Comparison of ENCODE assay signal across 8 cellular contexts in the genomic region with DNA sequence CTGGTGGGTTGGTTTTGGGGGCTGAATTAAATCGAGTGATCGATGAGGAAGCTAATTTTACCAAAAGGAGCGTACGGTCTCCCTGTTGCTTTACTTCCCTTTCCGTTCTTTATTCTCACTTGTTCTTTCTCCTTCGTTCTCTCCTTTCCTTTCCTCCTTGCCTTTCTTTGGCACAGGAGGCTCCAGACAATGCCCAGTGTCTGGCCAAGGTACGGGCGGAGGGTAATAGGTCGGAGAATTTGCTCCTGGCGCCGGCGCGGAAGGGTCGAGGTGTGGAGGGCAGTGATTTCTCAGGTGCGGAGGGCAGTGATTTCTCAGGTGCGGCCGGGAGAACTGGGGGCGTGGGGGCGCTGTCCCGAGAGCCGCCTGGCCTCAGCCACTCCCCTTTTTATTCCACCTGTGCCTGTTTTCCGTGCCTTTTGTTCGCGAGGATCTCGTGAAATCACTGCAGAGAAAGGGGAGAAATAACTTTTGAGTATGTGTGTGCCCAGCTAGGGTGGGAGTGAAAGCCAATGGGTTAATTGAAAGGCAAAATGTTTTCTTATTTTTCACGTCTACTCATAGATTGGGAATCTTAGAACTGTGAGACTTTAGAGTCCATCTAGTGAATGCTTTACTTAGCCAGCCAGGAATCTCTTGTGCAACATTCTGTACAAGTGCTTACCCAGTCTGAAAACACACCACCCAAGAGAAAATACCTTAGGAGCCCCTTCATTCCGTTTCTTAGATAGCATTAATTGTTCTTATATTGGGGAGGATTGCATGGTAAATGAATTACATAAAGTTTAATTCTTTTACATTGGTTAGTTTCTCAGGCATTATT. TPM values are rescaled to one million over a fixed set of nuclear protein-coding genes. Genes with fewer than 3 reads are reported as not detected.
A peak's percentile ranks its signal among the peaks of the same experiment; 100 is the strongest.
DNase-seq lines count a peak whose midpoint lies in the region; ATAC-seq, FAIRE-seq and TF ChIP-seq lines count a peak whose summit lies in the region.

No MANE protein-coding gene starts in this region.

- peaks cover 0 to 31% (median 0%) of the 10 kb centered on the region in 3 donors for H3K4me1 ChIP-seq in gastroesophageal sphincter
- H3K4me1 ChIP-seq in pancreas: peaks cover 6 to 25% (median 19%) of the 10 kb centered on the region in 3 donors

- H3K9me3 ChIP-seq in gastroesophageal sphincter (no peaks in the 10 kb centered on the region), pancreas (no peaks in the 10 kb centered on the region)

- ATAC-seq in gastroesophageal sphincter (no peak), pancreas (peak; percentile 5 to 59 (median 40)), GM21737 (IDR thresholded peaks at IDR 0.05; ENCODE audit: unreplicated experiment) (no peak)

- no peak for FAIRE-seq in pancreas (lab: Jason Lieb, UNC)

- TF ChIP-seq POLR2A in gastroesophageal sphincter (IDR thresholded peaks at IDR 0.05): no peak

- no peak for TF ChIP-seq CTCF in WI38 (IDR thresholded peaks at IDR 0.05; ENCODE audit: low read depth, low read length)
- TF ChIP-seq CTCF in gastroesophageal sphincter (IDR thresholded peaks at IDR 0.05): no peak
- no peak for TF ChIP-seq CTCF in pancreas (IDR thresholded peaks at IDR 0.05)

- no peaks in the 10 kb centered on the region for H3K36me3 ChIP-seq in gastroesophageal sphincter
- H3K36me3 ChIP-seq in pancreas: no peaks in the 10 kb centered on the region

- H3K27ac ChIP-seq in gastroesophageal sphincter (peak overlapping the region in 3 of 4 donors; percentile 81 to 86 (median 84)), pancreas (peak overlapping the region; percentile 87 to 97 (median 92))

- intact Hi-C loops in pancreas (cut with DNase I): no loop called here

- 0 to 4% methylated on average over 3 to 18 of the region's 27 CpGs for WGBS in gastroesophageal sphincter (ENCODE audit: low coverage in 1 of 2), 2 donors
- 0 to 1% methylated on average over 27 of the region's 27 CpGs for WGBS in pancreas, 2 donors

- peak; percentile 69 for DNase-seq in DMS79 treated with DMSO at 0.1 percent for 48 hours (lab: John Stamatoyannopoulos, UW)
- DNase-seq in Jurkat, Clone E6-1 (ENCODE audit: low read depth, low spot score): no peak
- DNase-seq in pancreas: peak; percentile 35 to 75 (median 49)
- no peak for DNase-seq in OCI-M1 (lab: John Stamatoyannopoulos, UW)
- DNase-seq in stimulated activated CD4-positive, alpha-beta T cell treated with anti-CD3 and anti-CD28 coated beads, Interleukin-4, amount 100 ng/mL, for 4 hours: no peak

- no peak for TF ChIP-seq EP300 in gastroesophageal sphincter (IDR thresholded peaks at IDR 0.05)

- peak overlapping the region; percentile 80 for H3K4me3 ChIP-seq in Jurkat, Clone E6-1 (ENCODE audit: low read length)
- H3K4me3 ChIP-seq in WI38 (ENCODE audit: low read depth, low read length) (peak overlapping the region; percentile 57), gastroesophageal sphincter (peak overlapping the region; percentile 61 to 94), pancreas (peak overlapping the region; percentile 93 to 97 (median 96))

- H3K27me3 ChIP-seq in gastroesophageal sphincter (peaks cover 24% of the 10 kb centered on the region), pancreas (no peaks in the 10 kb centered on the region)

RNA-seq across cellular contexts. Expression of a gene that starts 1.3 kb away (rescaled TPM):
- 12.3 TPM for polyA plus RNA-seq in Jurkat, Clone E6-1 (2012; ENCODE audit: insufficient read depth, insufficient read length)
- 10 to 100 TPM in 3 of 4 donors, 1 to 10 TPM in 1; 6.1 to 24.7 (median 14.7) TPM for total RNA-seq in gastroesophageal sphincter
- total RNA-seq in pancreas: 10 to 100 TPM; 10.9 to 32.4 (median 16.0) TPM
- polyA plus RNA-seq in pancreas: 10 to 100 TPM; 10.1 to 18.8 TPM

Comparison
In these comparisons a context has a peak if more than half of its experiments do, and no peak if none do; other contexts are left out.
1. DNase-seq: peak in DMS79 treated with DMSO at 0.1 percent for 48 hours (single experiment) and pancreas (6 of 6); none in Jurkat, Clone E6-1 (single experiment), OCI-M1 (single experiment) and stimulated activated CD4-positive, alpha-beta T cell treated with anti-CD3 and anti-CD28 coated beads, Interleukin-4, amount 100 ng/mL, for 4 hours (0 of 2).
2. ATAC-seq: peak in pancreas (4 of 4); none in gastroesophageal sphincter (single experiment) and GM21737 (single experiment).
3. Peak in every context shown above with its lines, with median percentiles within 50 percentile points of each other: H3K4me3 ChIP-seq.